In the genomic region with DNA sequence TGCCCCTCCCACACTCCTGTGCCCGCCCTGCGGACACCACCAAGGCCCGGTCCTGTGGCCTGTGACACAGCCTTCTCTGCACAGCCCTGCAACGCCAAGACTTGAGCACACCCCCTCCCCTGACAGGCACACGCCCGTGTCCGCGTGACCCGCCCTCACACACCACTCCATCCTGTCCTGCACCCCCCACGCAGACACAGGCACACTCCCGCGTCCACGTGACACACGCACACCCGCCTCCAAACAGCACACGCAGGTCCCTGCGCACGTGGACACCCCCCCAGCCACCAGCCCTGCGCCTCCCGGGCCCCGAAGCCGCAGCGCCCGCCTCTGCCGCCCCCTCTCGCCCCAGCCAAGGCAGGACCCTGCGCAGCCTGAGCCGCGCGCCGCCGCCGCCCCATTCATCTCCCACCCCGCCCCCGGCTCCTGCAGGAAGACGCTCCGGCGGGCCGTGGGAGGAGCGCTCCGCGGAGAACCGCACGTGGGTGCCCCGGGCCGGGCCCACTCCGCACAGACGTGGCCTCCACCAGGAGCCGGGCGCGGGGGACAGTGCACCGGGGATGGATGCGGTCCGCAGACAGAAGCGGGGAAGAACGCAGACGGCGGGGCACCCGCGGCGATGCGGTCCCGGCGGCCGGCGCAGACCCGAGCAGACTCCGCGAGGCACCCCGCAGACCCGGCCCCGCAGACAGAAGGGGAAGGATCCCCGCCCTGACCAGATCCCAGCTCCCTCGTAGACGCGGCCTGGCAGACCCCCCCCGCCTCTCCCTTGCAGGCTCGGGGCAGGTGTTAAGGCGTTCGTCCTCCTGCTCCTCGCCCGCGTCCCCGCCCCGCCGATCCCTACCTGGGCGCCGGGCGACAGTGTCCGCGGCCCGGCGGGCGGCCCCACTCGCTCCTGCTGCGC, we compare ENCODE assay signal across 8 cellular contexts. TPM values are rescaled to one million over a fixed set of nuclear protein-coding genes. Genes with fewer than 3 reads are reported as not detected.
DNase-seq lines count a peak whose midpoint lies in the region; ATAC-seq, FAIRE-seq and TF ChIP-seq lines count a peak whose summit lies in the region.

No MANE protein-coding gene starts in this region.

- TF ChIP-seq POLR2A in A549 (IDR thresholded peaks at IDR 0.05; ENCODE audit: low read length), result 0 out of 2 replicates have a peak, but pooled peaks have one; percentile 28
- no peak for TF ChIP-seq POLR2A in ovary (IDR thresholded peaks at IDR 0.05)

- H3K9me3 ChIP-seq in A549, result no peaks in the 10 kb centered on the region
- H3K9me3 ChIP-seq in SK-N-SH, result no peaks in the 10 kb centered on the region
- no peaks in the 10 kb centered on the region for H3K9me3 ChIP-seq in ovary
- H3K9me3 ChIP-seq in tibial artery, result no peaks in the 10 kb centered on the region

- POLR2A ChIA-PET in A549 (lab: Yijun Ruan, JAX), result interaction anchor here (1.7 kb wide), 1 partner anchor 47 kb away, joined by 3 read pairs; no protein-coding TSS in a partner anchor
- POLR2A ChIA-PET in SK-N-SH (lab: Yijun Ruan, JAX), result no interaction called here

- DNase-seq in A549 (ENCODE audit: low read depth in 1 of 2, low spot score in 1 of 2) (peak; percentile 88 to 89), SK-N-SH (peak; percentile 86), head of caudate nucleus (peak; percentile 26 to 88 (median 74)), ovary (peak; percentile 82 to 88 (median 85)), tibial artery (peak; percentile 93 to 96)

- H3K27ac Mint-ChIP-seq in activated naive CD4-positive, alpha-beta T cell treated with anti-CD3 and anti-CD28 coated beads, Interleukin-2, amount 50 U/mL, for 24 hours, result peak overlapping the region; percentile 23

- H3K27me3 ChIP-seq in SK-N-SH (ENCODE audit: insufficient read depth) (no peaks in the 10 kb centered on the region), ovary (no peaks in the 10 kb centered on the region), tibial artery (no peaks in the 10 kb centered on the region)

- H3K4me3 ChIP-seq in A549, result peak overlapping the region; percentile 79
- peak overlapping the region; percentile 70 to 74 for H3K4me3 ChIP-seq in SK-N-SH (ENCODE audit: low read depth in 2 of 2, low read length in 1 of 2)
- peak overlapping the region; percentile 81 for H3K4me3 ChIP-seq in ovary
- peak overlapping the region; percentile 64 for H3K4me3 ChIP-seq in tibial artery

- peaks cover 18% of the 10 kb centered on the region; the same call in 1 of the 2 replicates for H3K79me2 ChIP-seq in SK-N-SH (ENCODE audit: insufficient read depth)

- intact Hi-C loops in head of caudate nucleus (cut with DNase I) (no loop called here), ovary (cut with DNase I) (no loop called here), tibial artery (cut with DNase I; ENCODE audit: low total_unique reads) (no loop called here)

- CTCF ChIA-PET in A549 (lab: Yijun Ruan, JAX) (interaction anchor here (0.6 to 16.6 kb wide), 7 partner anchors 10 to 155 kb away, joined by 3 to 256 read pairs (median 10); a partner anchor contains a TSS), SK-N-SH (lab: Yijun Ruan, JAX) (interaction anchor here (1.0 to 1.7 kb wide), 4 partner anchors 12 to 183 kb away, joined by 3 to 10 read pairs (median 3); a partner anchor contains a TSS)

- TF ChIP-seq EP300 in A549 (IDR thresholded peaks at IDR 0.05) (no peak), SK-N-SH (IDR thresholded peaks at IDR 0.05; ENCODE audit: borderline replicate concordance in 1 of 2, low read depth in 1 of 2, low read length in 1 of 2) (no peak), ovary (IDR thresholded peaks at IDR 0.05) (no peak)

- H3K4me2 ChIP-seq in A549 (peak overlapping the region; percentile 94), SK-N-SH (peak overlapping the region; percentile 96)

- peaks cover 36% of the 10 kb centered on the region for H3K4me1 Mint-ChIP-seq in activated naive CD4-positive, alpha-beta T cell treated with anti-CD3 and anti-CD28 coated beads, Interleukin-2, amount 50 U/mL, for 24 hours

- WGBS in A549 (ENCODE audit: missing lambda C conversion rate), result 0% methylated on average over 24 of the region's 96 CpGs
- WGBS in SK-N-SH (ENCODE audit: low lambda C conversion rate), result 13% methylated on average over 8 of the region's 96 CpGs
- WGBS in ovary, 3 donors, result 1 to 2% (median 1%) methylated on average over 30 to 96 of the region's 96 CpGs

- no peak for FAIRE-seq in A549 (lab: Jason Lieb, UNC)

- peaks cover 19% of the 10 kb centered on the region for H3F3A ChIP-seq in SK-N-SH (replicated peaks; ENCODE audit: insufficient read depth)

- H3K36me3 Mint-ChIP-seq in activated naive CD4-positive, alpha-beta T cell treated with anti-CD3 and anti-CD28 coated beads, Interleukin-2, amount 50 U/mL, for 24 hours, result no peaks in the 10 kb centered on the region

- H3K4me3 Mint-ChIP-seq in activated naive CD4-positive, alpha-beta T cell treated with anti-CD3 and anti-CD28 coated beads, Interleukin-2, amount 50 U/mL, for 24 hours, result peak overlapping the region; percentile 73

- peak overlapping the region; percentile 85 for H2AFZ ChIP-seq in SK-N-SH (ENCODE audit: low read depth)

- no peaks in the 10 kb centered on the region for H3K27me3 Mint-ChIP-seq in activated naive CD4-positive, alpha-beta T cell treated with anti-CD3 and anti-CD28 coated beads, Interleukin-2, amount 50 U/mL, for 24 hours

- H3K9me2 ChIP-seq in SK-N-SH, result no peaks in the 10 kb centered on the region

- TF ChIP-seq RAD21 in A549 (conservative IDR thresholded peaks at IDR 0.05 in 1 of 2, IDR thresholded peaks at IDR 0.05 in 1 of 2) (no peak), SK-N-SH (IDR thresholded peaks at IDR 0.05; ENCODE audit: low read length) (no peak)

- H3K9me3 Mint-ChIP-seq in activated naive CD4-positive, alpha-beta T cell treated with anti-CD3 and anti-CD28 coated beads, Interleukin-2, amount 50 U/mL, for 24 hours, result no peaks in the 10 kb centered on the region

- peak overlapping the region; percentile 69 for H3K9ac ChIP-seq in SK-N-SH

- H4K20me1 ChIP-seq in SK-N-SH (ENCODE audit: insufficient read depth), result no peaks in the 10 kb centered on the region

- TF ChIP-seq CTCF in A549 (IDR thresholded peaks at IDR 0.05), result no peak
- TF ChIP-seq CTCF in SK-N-SH (IDR thresholded peaks at IDR 0.05), result peak; percentile 10; the same call in 1 of the 2 replicates
- TF ChIP-seq CTCF in ovary (IDR thresholded peaks at IDR 0.05), result no peak
- TF ChIP-seq CTCF in tibial artery (IDR thresholded peaks at IDR 0.05), result no peak

- ATAC-seq in A549, result peak; percentile 48 to 68
- ATAC-seq in GM18520 (IDR thresholded peaks at IDR 0.05; ENCODE audit: unreplicated experiment), result peak; percentile 7
- ATAC-seq in HG03442 (IDR thresholded peaks at IDR 0.05; ENCODE audit: unreplicated experiment), result peak; percentile 16

- peak overlapping the region; percentile 87 to 89 for H3K27ac ChIP-seq in A549
- H3K27ac ChIP-seq in SK-N-SH (ENCODE audit: low read depth in 2 of 2, low read length in 1 of 2), result no peak overlapping the region; a peak in 1 of 4 replicates
- peak overlapping the region; percentile 46 to 55 for H3K27ac ChIP-seq in ovary
- peak overlapping the region; percentile 75 to 78 for H3K27ac ChIP-seq in tibial artery

- H3K36me3 ChIP-seq in SK-N-SH (replicated peaks in 1 of 2; ENCODE audit: control insufficient read depth in 1 of 2, insufficient read depth in 2 of 2, low read length in 1 of 2) (no peaks in the 10 kb centered on the region), ovary (no peaks in the 10 kb centered on the region), tibial artery (peaks cover 0 to 4% (median 0%) of the 10 kb centered on the region in 3 donors)

- H3K4me1 ChIP-seq in A549 (peaks cover 63% of the 10 kb centered on the region), SK-N-SH (ENCODE audit: control insufficient read depth in 1 of 2, insufficient read depth in 2 of 2, low read depth in 1 of 2, low read length in 1 of 2) (peaks cover 9 to 39% of the 10 kb centered on the region in 2 experiments; a peak in 3 of 4 replicates), ovary (ENCODE audit: insufficient read depth) (peaks cover 27% of the 10 kb centered on the region), tibial artery (peaks cover 0 to 79% (median 64%) of the 10 kb centered on the region in 4 donors)

TF ChIP-seq in A549, 52 proteins besides CTCF, POLR2A, EP300 and RAD21 (continues in another document):
- TF ChIP-seq CHD4 (IDR thresholded peaks at IDR 0.05; ENCODE audit: borderline replicate concordance), result no peak

RNA-seq across cellular contexts. Expression of a gene that starts 0.5 kb away (rescaled TPM):
- polyA plus RNA-seq in A549 (2011; rRNA removed) (6.9 and 7.7 TPM in 2 replicates), A549 (2017; fragmentation: RNase III; extraction: RNeasy Plus Mini Kit Qiagen cat#74134 plus additional on column Dnase treatment) (12.6 to 15.3 TPM (median 14.8 TPM) in 3 replicates), SK-N-SH (2012; rRNA removed) (6.8 and 8.1 TPM in 2 replicates), ovary (1 to 10 TPM; 2.8 to 4.6 TPM)
- 17.0 and 21.1 TPM in 2 replicates for polyA plus RNA-seq in A549 (2012; cell fraction: cytosol; rRNA removed)
- 44.0 and 47.1 TPM in 2 replicates for polyA plus RNA-seq in A549 (2012; cell fraction: nucleus; rRNA removed)
- polyA minus RNA-seq in A549 (2011; rRNA and poly(A)+ RNA removed), result 10.2 and 11.8 TPM in 2 replicates
- polyA plus RNA-seq in SK-N-SH (2012; cell fraction: cytosol; rRNA removed), result 2.9 and 4.5 TPM in 2 replicates
- 21.8 and 22.5 TPM in 2 replicates for polyA plus RNA-seq in SK-N-SH (2012; cell fraction: nucleus; rRNA removed)
- total RNA-seq in ovary, result 10 to 100 TPM in 3 of 7 donors, 1 to 10 TPM in 4; 4.7 to 15.1 (median 9.8) TPM

RNA-seq across cellular contexts. Expression of a gene that starts 23.9 kb away (rescaled TPM):
- polyA plus RNA-seq in A549 (2011; rRNA removed) (0.03 and 0.05 TPM in 2 replicates), A549 (2017; fragmentation: RNase III; extraction: RNeasy Plus Mini Kit Qiagen cat#74134 plus additional on column Dnase treatment) (0.09 to 0.13 TPM in 2 of 3 replicates, not detected in the other), SK-N-SH (2012; rRNA removed) (not detected in 2 replicates), ovary (1 to 10 TPM; 3.2 to 4.6 TPM)
- polyA plus RNA-seq in A549 (2012; cell fraction: cytosol; rRNA removed), result 0.03 and 0.04 TPM in 2 replicates
- polyA plus RNA-seq in A549 (2012; cell fraction: nucleus; rRNA removed), result 0.17 and 0.37 TPM in 2 replicates
- polyA minus RNA-seq in A549 (2011; rRNA and poly(A)+ RNA removed), result 0.10 and 0.21 TPM in 2 replicates
- not detected in 2 replicates for polyA plus RNA-seq in SK-N-SH (2012; cell fraction: cytosol; rRNA removed)
- 0.04 TPM in 1 of 2 replicates, not detected in the other for polyA plus RNA-seq in SK-N-SH (2012; cell fraction: nucleus; rRNA removed)
- 1 to 10 TPM in 2 of 7 donors, under 1 TPM in 5; 0.24 to 3.0 (median 0.65) TPM for total RNA-seq in ovary

RNA-seq across cellular contexts. Expression of a gene that starts 46.3 kb away (rescaled TPM):
- polyA plus RNA-seq in A549 (2011; rRNA removed), result 27.7 and 32.7 TPM in 2 replicates
- polyA plus RNA-seq in A549 (2012; cell fraction: cytosol; rRNA removed), result 10.2 and 14.4 TPM in 2 replicates
- 10.1 and 19.4 TPM in 2 replicates for polyA plus RNA-seq in A549 (2012; cell fraction: nucleus; rRNA removed)
- 36.2 to 37.0 TPM (median 36.6 TPM) in 3 replicates for polyA plus RNA-seq in A549 (2017; fragmentation: RNase III; extraction: RNeasy Plus Mini Kit Qiagen cat#74134 plus additional on column Dnase treatment)
- polyA minus RNA-seq in A549 (2011; rRNA and poly(A)+ RNA removed), result 14.9 and 17.6 TPM in 2 replicates
- polyA plus RNA-seq in SK-N-SH (2012; rRNA removed), result 6.5 and 9.5 TPM in 2 replicates
- 7.4 and 9.4 TPM in 2 replicates for polyA plus RNA-seq in SK-N-SH (2012; cell fraction: cytosol; rRNA removed)
- polyA plus RNA-seq in SK-N-SH (2012; cell fraction: nucleus; rRNA removed), result 16.2 and 29.3 TPM in 2 replicates
- total RNA-seq in ovary, result 10 to 100 TPM; 15.7 to 43.2 (median 37.6) TPM
- polyA plus RNA-seq in ovary, result 10 to 100 TPM; 17.7 to 38.9 TPM

Comparison
In these comparisons a context has a peak if more than half of its experiments do, and no peak if none do; other contexts are left out.
1. ATAC-seq: peak in every context shown above with its lines; median percentile 58 in A549; 16 in HG03442; 7 in GM18520.
2. H3K27ac ChIP-seq: peak in A549 (2 of 2), ovary (2 of 2) and tibial artery (2 of 2); none in SK-N-SH (0 of 2).
3. Peak in every context shown above with its lines, with median percentiles within 50 percentile points of each other: DNase-seq and H3K4me3 ChIP-seq.